ENCODE assay signal across 23 cellular contexts in the genomic region with DNA sequence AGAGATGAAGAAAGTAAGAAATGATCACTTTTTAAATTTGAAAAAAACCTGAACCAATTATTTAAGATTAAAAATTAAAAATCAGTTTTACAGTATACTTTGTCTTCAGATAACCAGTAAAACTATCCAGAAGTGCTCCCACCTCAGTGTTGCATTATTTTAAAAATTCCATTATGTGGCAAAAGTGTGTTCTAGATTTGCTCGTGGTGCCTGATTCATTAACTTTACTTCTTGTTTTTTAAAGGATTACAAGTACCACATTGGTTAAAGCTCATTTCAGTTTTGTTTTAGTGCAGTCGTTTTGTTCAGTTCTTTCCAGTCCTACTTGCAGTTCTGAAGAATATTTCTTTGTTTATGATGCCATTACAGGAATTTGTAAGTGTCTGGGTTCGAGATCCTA.
"Had no signal": no experiment of that assay in that cellular context is flagged by ENCODE, and none has a peak within 500 bp of the region (broad histone marks: within the 10 kb centered on the region; RNA-seq: fewer than 3 reads in every experiment).

No MANE protein-coding gene starts in this region.

- FAIRE-seq: colon, keratinocyte had no signal

- H3K4me3 ChIP-seq: body of pancreas, esophagus squamous epithelium, mucosa of descending colon, right atrium auricular region, skin epidermis, stomach, testis had no signal

- H3K9me3 Mint-ChIP-seq: activated CD4-positive, alpha-beta memory T cell treated with anti-CD3 and anti-CD28 coated beads, Interleukin-2, amount 10 ng/mL, durations not matched to agents 7 days and 5 days; natural killer cell; T-helper 1 cell treated with Interleukin-12 subunit alpha and Interleukin-12 subunit beta and Interleukin-4 antibody, amounts not matched to agents 30 μg/mL and 1 μg/mL, for 36 hours had no signal

- H3K27me3 Mint-ChIP-seq: activated CD4-positive, alpha-beta memory T cell treated with anti-CD3 and anti-CD28 coated beads, Interleukin-2, amount 10 ng/mL, durations not matched to agents 7 days and 5 days; activated naive CD8-positive, alpha-beta T cell had no signal

- DNase-seq: activated CD4-positive, alpha-beta memory T cell treated with anti-CD3 and anti-CD28 coated beads, Interleukin-2, amount 10 ng/mL, durations not matched to agents 7 days and 5 days; activated CD4-positive, alpha-beta T cell treated with anti-CD3 and anti-CD28 coated beads for 4 hours; activated CD8-positive, alpha-beta memory T cell treated with anti-CD3 and anti-CD28 coated beads, Interleukin-2, amount 50 U/mL, for 48 hours; activated gamma-delta T cell treated with Interleukin-2 at 50 U/mL for 16 hours; amygdala; body of pancreas; caudate nucleus; esophagus squamous epithelium; hippocampal formation; mucosa of descending colon; natural killer cell; occipital lobe; stimulated activated CD4-positive, alpha-beta T cell treated with anti-CD3 and anti-CD28 coated beads, Interleukin-4, amount 100 ng/mL, for 24 hours; stimulated activated CD8-positive, alpha-beta memory T cell treated with anti-CD3 and anti-CD28 coated beads, Interleukin-4, amount 100 ng/mL, for 48 hours; stomach; testis had no signal

- H3K27ac Mint-ChIP-seq: activated CD4-positive, alpha-beta memory T cell treated with anti-CD3 and anti-CD28 coated beads, Interleukin-2, amount 10 ng/mL, durations not matched to agents 7 days and 5 days; activated naive CD8-positive, alpha-beta T cell; natural killer cell; T-helper 1 cell treated with Interleukin-12 subunit alpha and Interleukin-12 subunit beta and Interleukin-4 antibody, amounts not matched to agents 30 μg/mL and 1 μg/mL, for 36 hours had no signal

- H3K27me3 ChIP-seq: body of pancreas, esophagus squamous epithelium, right atrium auricular region, testis had no signal

- ATAC-seq: body of pancreas, left lobe of liver, mucosa of descending colon, natural killer cell had no signal

- H3K4me1 ChIP-seq: right atrium auricular region, testis had no signal

- H3K27ac ChIP-seq: body of pancreas, esophagus squamous epithelium, right atrium auricular region, stomach, testis had no signal

- H3K4me3 Mint-ChIP-seq: activated CD4-positive, alpha-beta memory T cell treated with anti-CD3 and anti-CD28 coated beads, Interleukin-2, amount 10 ng/mL, durations not matched to agents 7 days and 5 days; activated naive CD8-positive, alpha-beta T cell; natural killer cell; T-helper 1 cell treated with Interleukin-12 subunit alpha and Interleukin-12 subunit beta and Interleukin-4 antibody, amounts not matched to agents 30 μg/mL and 1 μg/mL, for 36 hours had no signal

- H3K36me3 Mint-ChIP-seq: natural killer cell had no signal

- H3K9me3 ChIP-seq: body of pancreas, esophagus squamous epithelium, mucosa of descending colon, right atrium auricular region, stomach, testis had no signal

- H3K36me3 ChIP-seq: esophagus squamous epithelium, right atrium auricular region, stomach had no signal
